8 cellular contexts compared by ENCODE assay signal in the genomic region with DNA sequence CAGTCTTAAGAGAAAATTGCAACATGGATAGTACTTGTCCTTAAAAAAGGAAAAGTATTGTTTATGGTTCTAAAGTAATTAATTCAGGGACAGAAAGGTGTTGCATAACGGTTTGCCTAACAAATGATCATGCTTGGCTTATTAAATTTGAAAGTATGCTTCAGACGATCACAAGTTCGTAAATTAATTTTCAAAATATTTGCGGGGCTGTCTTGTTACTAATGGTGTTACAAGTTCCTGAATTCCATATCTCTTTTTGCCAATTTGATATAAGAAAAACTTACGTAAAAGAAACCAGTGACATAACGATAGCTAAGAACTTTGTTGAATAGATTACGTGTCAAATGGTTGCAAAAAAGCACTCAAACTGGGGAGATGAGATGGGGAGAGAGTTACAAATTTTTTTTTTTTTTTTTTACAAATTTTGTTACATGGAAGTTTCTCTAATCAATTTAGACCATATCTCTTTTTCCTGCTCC. TPM values are rescaled to one million over a fixed set of nuclear protein-coding genes. Genes with fewer than 3 reads are reported as not detected.
DNase-seq lines count a peak whose midpoint lies in the region; ATAC-seq and TF ChIP-seq lines count a peak whose summit lies in the region.

No MANE protein-coding gene starts in this region.

- no peaks in the 10 kb centered on the region for H3K27me3 Mint-ChIP-seq in IgD-negative memory B cell
- no peaks in the 10 kb centered on the region for H3K27me3 Mint-ChIP-seq in central memory CD8-positive, alpha-beta T cell
- H3K27me3 Mint-ChIP-seq in naive thymus-derived CD8-positive, alpha-beta T cell: no peaks in the 10 kb centered on the region

- TF ChIP-seq CTCF in AG09309 (IDR thresholded peaks at IDR 0.05; ENCODE audit: control insufficient read depth, insufficient read depth, low read depth, low read length, missing control alignments) (no peak), omental fat pad (IDR thresholded peaks at IDR 0.05) (no peak)

- H3K4me1 Mint-ChIP-seq in IgD-negative memory B cell: peaks cover 17 to 27% (median 22%) of the 10 kb centered on the region in 3 donors
- peaks cover 32% of the 10 kb centered on the region for H3K4me1 Mint-ChIP-seq in central memory CD8-positive, alpha-beta T cell
- peaks cover 8 to 49% (median 40%) of the 10 kb centered on the region in 4 donors for H3K4me1 Mint-ChIP-seq in naive thymus-derived CD8-positive, alpha-beta T cell

- peak overlapping the region; percentile 61 for H3K4me3 ChIP-seq in AG09309 (ENCODE audit: control insufficient read depth, low read depth, low read length)

- H3K9me3 Mint-ChIP-seq in IgD-negative memory B cell: no peaks in the 10 kb centered on the region
- no peaks in the 10 kb centered on the region for H3K9me3 Mint-ChIP-seq in central memory CD8-positive, alpha-beta T cell
- H3K9me3 Mint-ChIP-seq in naive thymus-derived CD8-positive, alpha-beta T cell: no peaks in the 10 kb centered on the region

- POLR2A ChIA-PET in naive thymus-derived CD8-positive, alpha-beta T cell (lab: Charles Lee): interaction anchor here (1.7 to 4.9 kb wide), 3 partner anchors 10 to 50 kb away, joined by 4 to 34 read pairs (median 13); a partner anchor contains a TSS

- no peak for ATAC-seq in central memory CD8-positive, alpha-beta T cell (replicated peaks; ENCODE audit: extremely low read depth, poor library complexity, severe bottlenecking)
- no peak for ATAC-seq in naive thymus-derived CD8-positive, alpha-beta T cell
- no peak for ATAC-seq in omental fat pad (ENCODE audit: low FRiP score)

- no peaks in the 10 kb centered on the region for H3K36me3 Mint-ChIP-seq in IgD-negative memory B cell
- peaks cover 15% of the 10 kb centered on the region for H3K36me3 Mint-ChIP-seq in central memory CD8-positive, alpha-beta T cell (ENCODE audit: insufficient read depth)
- H3K36me3 Mint-ChIP-seq in naive thymus-derived CD8-positive, alpha-beta T cell: no peaks in the 10 kb centered on the region

- no peak for DNase-seq in AG09309 (ENCODE audit: low read depth)
- DNase-seq in central memory CD8-positive, alpha-beta T cell (ENCODE audit: low spot score in 2 of 2): no peak
- DNase-seq in naive thymus-derived CD8-positive, alpha-beta T cell: no peak
- no peak for DNase-seq in midbrain (lab: John Stamatoyannopoulos, UW)
- no peak for DNase-seq in globus pallidus (ENCODE audit: low spot score)
- no peak for DNase-seq in D341Med (ENCODE audit: low spot score)
- DNase-seq in omental fat pad (ENCODE audit: low spot score): no peak

- H3K27ac Mint-ChIP-seq in IgD-negative memory B cell: peak overlapping the region in 2 of 3 donors; percentile 73 to 97
- H3K27ac Mint-ChIP-seq in central memory CD8-positive, alpha-beta T cell (ENCODE audit: low read depth): peak overlapping the region; percentile 98
- peak overlapping the region in 8 of 10 donors; percentile 1 to 97 (median 94) for H3K27ac Mint-ChIP-seq in naive thymus-derived CD8-positive, alpha-beta T cell

- peak overlapping the region; percentile 88 to 96 (median 94) for H3K4me3 Mint-ChIP-seq in IgD-negative memory B cell
- H3K4me3 Mint-ChIP-seq in central memory CD8-positive, alpha-beta T cell: peak overlapping the region; percentile 91
- peak overlapping the region; percentile 86 to 95 (median 92) for H3K4me3 Mint-ChIP-seq in naive thymus-derived CD8-positive, alpha-beta T cell

RNA-seq across cellular contexts. Expression of a gene that starts 1.3 kb away (rescaled TPM):
- polyA plus RNA-seq in IgD-negative memory B cell: 13.1 TPM
- total RNA-seq in naive thymus-derived CD8-positive, alpha-beta T cell: 10 to 100 TPM; 38.6 to 40.8 TPM
- polyA plus RNA-seq in naive thymus-derived CD8-positive, alpha-beta T cell: 10 to 100 TPM in 1 of 3 donors, 1 to 10 TPM in 2; 5.7 to 16.8 (median 8.6) TPM
- total RNA-seq in omental fat pad: 10 to 100 TPM; 22.3 to 39.9 (median 30.6) TPM

RNA-seq across cellular contexts. Expression of a gene that starts 49.2 kb away (rescaled TPM):
- 6.2 TPM for polyA plus RNA-seq in IgD-negative memory B cell
- 10 to 100 TPM; 27.7 to 28.3 TPM for total RNA-seq in naive thymus-derived CD8-positive, alpha-beta T cell
- polyA plus RNA-seq in naive thymus-derived CD8-positive, alpha-beta T cell: 1 to 10 TPM; 6.1 to 9.9 (median 7.9) TPM
- 10 to 100 TPM; 20.5 to 25.1 (median 22.7) TPM for total RNA-seq in omental fat pad
